Comparison of ENCODE assay signal across 12 cellular contexts in genomic region chrX:121307441-121307840, GRCh38.
A peak's percentile ranks its signal among the peaks of the same experiment; 100 is the strongest.
DNase-seq lines count a peak whose midpoint lies in the region; ATAC-seq, FAIRE-seq and TF ChIP-seq lines count a peak whose summit lies in the region.
"Had no signal": no experiment of that assay in that cellular context is flagged by ENCODE, and none has a peak within 500 bp of the region (broad histone marks: within the 10 kb centered on the region; RNA-seq: fewer than 3 reads in every experiment).

No MANE protein-coding gene starts in this region.

- H3K4me3 ChIP-seq in SJCRH30 (no peak overlapping the region), lower lobe of right lung (no peak overlapping the region)
- H3K4me3 ChIP-seq: uterus had no signal

- H3K9me3 ChIP-seq in SJCRH30 (replicated peaks) (no peaks in the 10 kb centered on the region), lower lobe of right lung (no peaks in the 10 kb centered on the region)
- H3K9me3 ChIP-seq: uterus had no signal

- H3K27me3 ChIP-seq in SJCRH30 (no peaks in the 10 kb centered on the region), lower lobe of right lung (ENCODE audit: low read depth) (no peaks in the 10 kb centered on the region)
- H3K27me3 ChIP-seq: uterus had no signal

- FAIRE-seq in frontal cortex (lab: Jason Lieb, UNC): no peak

- H3K4me1 ChIP-seq in SJCRH30 (no peaks in the 10 kb centered on the region), lower lobe of right lung (no peaks in the 10 kb centered on the region)
- H3K4me1 ChIP-seq: uterus had no signal

- H3K27ac ChIP-seq in SJCRH30 (no peak overlapping the region), lower lobe of right lung (no peak overlapping the region)
- H3K27ac ChIP-seq: uterus had no signal

- intact Hi-C loops in lower lobe of right lung (cut with DNase I): no loop called here
- intact Hi-C loops in left ventricle myocardium superior (cut with micrococcal nuclease): no loop called here

- DNase-seq in GM03348 (ENCODE audit: low spot score) (peak; percentile 11), MV-4-11 (lab: John Stamatoyannopoulos, UW) (peak; percentile 36), SJCRH30 (no peak), lower lobe of right lung (no peak), frontal cortex (ENCODE audit: low spot score in 2 of 2) (no peak), left ventricle myocardium superior (no peak)
- DNase-seq: CD8-positive, alpha-beta T cell; NCI-H1436 treated with DMSO at 0.1 percent for 48 hours; uterus had no signal

- ATAC-seq in GM19023 (IDR thresholded peaks at IDR 0.05; ENCODE audit: unreplicated experiment) (peak; percentile 81), HG02840 (IDR thresholded peaks at IDR 0.05; ENCODE audit: low FRiP score, unreplicated experiment) (peak; percentile 70), lower lobe of right lung (no peak), left ventricle myocardium superior (no peak)
- ATAC-seq: CD8-positive, alpha-beta T cell; HCT116 had no signal

- H3K36me3 ChIP-seq in SJCRH30: no peaks in the 10 kb centered on the region
- H3K36me3 ChIP-seq in lower lobe of right lung: no peaks in the 10 kb centered on the region
- H3K36me3 ChIP-seq: uterus had no signal

- no peak for TF ChIP-seq CTCF in lower lobe of right lung (IDR thresholded peaks at IDR 0.05)

Comparison
In these comparisons a context has a peak if more than half of its experiments do, and no peak if none do; other contexts are left out.
1. DNase-seq: peak in GM03348 (single experiment) and MV-4-11 (single experiment); none in SJCRH30 (0 of 2), lower lobe of right lung (single experiment), frontal cortex (0 of 2) and left ventricle myocardium superior (single experiment).
2. ATAC-seq: peak in GM19023 (single experiment) and HG02840 (single experiment); none in lower lobe of right lung (0 of 2) and left ventricle myocardium superior (single experiment).